Comparison of ENCODE assay signal across 27 cellular contexts in genomic region chr20:54200487-54201267, GRCh38. TPM values are rescaled to one million over a fixed set of nuclear protein-coding genes. Genes with fewer than 3 reads are reported as not detected.
DNase-seq lines count a peak whose midpoint lies in the region; ATAC-seq and TF ChIP-seq lines count a peak whose summit lies in the region.
"Had no signal": no experiment of that assay in that cellular context is flagged by ENCODE, and none has a peak within 500 bp of the region (broad histone marks: within the 10 kb centered on the region; RNA-seq: fewer than 3 reads in every experiment).

No MANE protein-coding gene starts in this region.

- TF ChIP-seq CTCF in VCaP (conservative IDR thresholded peaks at IDR 0.05), result no peak

- H3K27ac ChIP-seq in VCaP, result peak overlapping the region; percentile 44
- H3K27ac ChIP-seq: brain microvascular endothelial cell, stomach, upper lobe of right lung, WERI-Rb-1 had no signal

- ATAC-seq in GM21576 (IDR thresholded peaks at IDR 0.05; ENCODE audit: unreplicated experiment) (no peak), GM18858 (IDR thresholded peaks at IDR 0.05; ENCODE audit: unreplicated experiment) (no peak)
- ATAC-seq: A549, left lobe of liver, natural killer cell, right cardiac atrium, upper lobe of right lung had no signal

- peak; percentile 99 for DNase-seq in SIG-M5 treated with dmso at 0.1 percent for 504 hours (lab: John Stamatoyannopoulos, UW; ENCODE audit: unreplicated experiment)
- no peak for DNase-seq in SIG-M5 (lab: John Stamatoyannopoulos, UW)
- DNase-seq in islet precursor cell, result peak; percentile 63
- DNase-seq in ureter (ENCODE audit: low spot score), result peak; percentile 62
- DNase-seq in dedifferentiated amniotic fluid mesenchymal stem cell (ENCODE audit: extremely low spot score), result no peak
- DNase-seq: activated CD8-positive, alpha-beta memory T cell treated with anti-CD3 and anti-CD28 coated beads, Interleukin-2, amount 50 U/mL, for 48 hours; activated effector memory CD4-positive, alpha-beta T cell treated with anti-CD3 and anti-CD28 coated beads, Interleukin-2, amount 50 U/mL, for 16 hours; brain microvascular endothelial cell; cortex of kidney; HCEC 1CT; head of caudate nucleus; KBM-7; natural killer cell; NCI-H1930; NCI-H446; right cardiac atrium; SK-N-SH; stomach; T-helper 2 cell; upper lobe of right lung; WERI-Rb-1 had no signal

RNA-seq across cellular contexts. Expression of gene PFDN4, which starts 7.2 kb away (rescaled TPM):
- total RNA-seq in ureter, result 25.3 TPM

RNA-seq across cellular contexts. Expression of gene CYP24A1, which starts 26.9 kb away (rescaled TPM):
- 10.4 TPM for total RNA-seq in ureter
- total RNA-seq: left lobe of liver, osteocyte, right cardiac atrium, stomach had no signal

Comparison
In these comparisons a context has a peak if more than half of its experiments do, and no peak if none do; other contexts are left out.
1. DNase-seq: peak in SIG-M5 treated with dmso at 0.1 percent for 504 hours (single experiment), islet precursor cell (single experiment) and ureter (single experiment); none in SIG-M5 (single experiment) and dedifferentiated amniotic fluid mesenchymal stem cell (single experiment).